Comparison of ENCODE assay signal across 29 cellular contexts in genomic region chr1:30508651-30509050, GRCh38.
"Had no signal": no experiment of that assay in that cellular context is flagged by ENCODE, and none has a peak within 500 bp of the region (broad histone marks: within the 10 kb centered on the region; RNA-seq: fewer than 3 reads in every experiment).

No MANE protein-coding gene starts in this region.

- ATAC-seq: left cardiac atrium; left lobe of liver; left ventricle myocardium superior; lower lobe of right lung; naive thymus-derived CD8-positive, alpha-beta T cell; right cardiac atrium; sciatic nerve; stimulated activated naive B cell treated with anti-CD40 and anti-IgM and Interleukin-4, amounts not matched to agents 10 μg/mL and 1 μg/mL and 100 μg/mL, for 72 hours had no signal

- H3K9me3 Mint-ChIP-seq: nephron; neural progenitor cell; stimulated activated naive B cell treated with anti-CD40 and anti-IgM and Interleukin-4, amounts not matched to agents 10 μg/mL and 1 μg/mL and 100 μg/mL, for 72 hours; stimulated activated naive CD8-positive, alpha-beta T cell treated with anti-CD3 and anti-CD28 coated beads, Interleukin-15, Interleukin-2, amounts not matched to agents 100 ng/mL and 50 ng/mL, for 24 hours had no signal

- DNase-seq: hippocampal formation; kidney glomerular epithelial cell; left cardiac atrium; left ventricle myocardium superior; lower lobe of right lung; mammary epithelial cell; mesenchymal stem cell; naive thymus-derived CD8-positive, alpha-beta T cell; occipital lobe; retina; right cardiac atrium; stimulated activated CD4-positive, alpha-beta T cell treated with anti-CD3 and anti-CD28 coated beads, Interleukin-12 subunit alpha, Interleukin-12 subunit beta, amount 100 ng/mL, for 4 hours; stimulated activated CD4-positive, alpha-beta T cell treated with anti-CD3 and anti-CD28 coated beads, Interleukin-15, amount 100 ng/mL, for 24 hours; stimulated activated CD4-positive, alpha-beta T cell treated with anti-CD3 and anti-CD28 coated beads, Interleukin-2, amount 100 ng/mL, for 24 hours; stimulated activated CD4-positive, alpha-beta T cell treated with anti-CD3 and anti-CD28 coated beads, Interleukin-4, amount 100 ng/mL, for 1 hour; stimulated activated naive B cell treated with anti-CD40 and anti-IgM and Interleukin-4, amounts not matched to agents 10 μg/mL and 1 μg/mL and 100 μg/mL, for 72 hours; substantia nigra; upper lobe of left lung had no signal

- H3K36me3 Mint-ChIP-seq: neural progenitor cell; stimulated activated naive B cell treated with anti-CD40 and anti-IgM and Interleukin-4, amounts not matched to agents 10 μg/mL and 1 μg/mL and 100 μg/mL, for 72 hours had no signal

- H3K36me3 ChIP-seq: lower lobe of right lung, neural progenitor cell, neutrophil, prostate gland, tibial nerve, upper lobe of left lung, vagina had no signal

- H3K4me3 Mint-ChIP-seq: naive thymus-derived CD8-positive, alpha-beta T cell; nephron; stimulated activated naive B cell treated with anti-CD40 and anti-IgM and Interleukin-4, amounts not matched to agents 10 μg/mL and 1 μg/mL and 100 μg/mL, for 72 hours; stimulated activated naive CD8-positive, alpha-beta T cell treated with anti-CD3 and anti-CD28 coated beads, Interleukin-15, Interleukin-2, amounts not matched to agents 100 ng/mL and 50 ng/mL, for 24 hours had no signal

- H3K27ac Mint-ChIP-seq: naive thymus-derived CD8-positive, alpha-beta T cell; nephron; neural progenitor cell; stimulated activated naive B cell treated with anti-CD40 and anti-IgM and Interleukin-4, amounts not matched to agents 10 μg/mL and 1 μg/mL and 100 μg/mL, for 72 hours; stimulated activated naive CD8-positive, alpha-beta T cell treated with anti-CD3 and anti-CD28 coated beads, Interleukin-15, Interleukin-2, amounts not matched to agents 100 ng/mL and 50 ng/mL, for 24 hours had no signal

- H3K4me3 ChIP-seq: lower lobe of right lung, neural progenitor cell, prostate gland, skin epidermis, tibial nerve, upper lobe of left lung, vagina had no signal

- H3K4me1 ChIP-seq: lower lobe of right lung, parathyroid adenoma, prostate gland, tibial nerve, upper lobe of left lung had no signal

- H3K27me3 ChIP-seq: neural progenitor cell, neutrophil, tibial nerve, upper lobe of left lung, vagina had no signal

- H3K27ac ChIP-seq: lower lobe of right lung, neural progenitor cell, neutrophil, parathyroid adenoma, prostate gland, skin epidermis, tibial nerve, upper lobe of left lung, vagina had no signal

- H3K4me1 Mint-ChIP-seq: naive thymus-derived CD8-positive, alpha-beta T cell; nephron; stimulated activated naive B cell treated with anti-CD40 and anti-IgM and Interleukin-4, amounts not matched to agents 10 μg/mL and 1 μg/mL and 100 μg/mL, for 72 hours had no signal

- H3K9me3 ChIP-seq: lower lobe of right lung, neutrophil, prostate gland, tibial nerve, upper lobe of left lung, vagina had no signal
